Comparison of ENCODE assay signal across 8 cellular contexts in genomic region chr2:233928594-233929351, GRCh38. TPM values are rescaled to one million over a fixed set of nuclear protein-coding genes. Genes with fewer than 3 reads are reported as not detected.
DNase-seq lines count a peak whose midpoint lies in the region; ATAC-seq lines count a peak whose summit lies in the region.

No MANE protein-coding gene starts in this region.

- ATAC-seq in GM18873 (IDR thresholded peaks at IDR 0.05; ENCODE audit: low FRiP score, unreplicated experiment) (no peak), GM21423 (IDR thresholded peaks at IDR 0.05; ENCODE audit: unreplicated experiment) (no peak)

- no peak overlapping the region for H3K4me3 ChIP-seq in iPS-15b (ENCODE audit: low read depth, low read length)

- no peaks in the 10 kb centered on the region for H3K27me3 ChIP-seq in iPS-15b (ENCODE audit: control insufficient read depth, insufficient read depth, low read length)

- peaks cover 6% of the 10 kb centered on the region for H3K4me1 ChIP-seq in iPS-15b (ENCODE audit: control insufficient read depth, insufficient read depth, low read length)

- DNase-seq in COR-L47 (lab: John Stamatoyannopoulos, UW) (peak; percentile 8), H4 (ENCODE audit: low spot score) (peak; percentile 21), RPMI8226 (peak; percentile 17), AG08395 (ENCODE audit: low spot score) (no peak)
- DNase-seq in activated T-cell treated with anti-CD3 and anti-CD28 coated beads, Interleukin-2, amount 50 U/mL, for 1 hour, result no peak

- H3K36me3 ChIP-seq in iPS-15b (ENCODE audit: control insufficient read depth, insufficient read depth, low read length), result no peaks in the 10 kb centered on the region

- H3K9me3 ChIP-seq in iPS-15b (ENCODE audit: control insufficient read depth, insufficient read depth, low read length), result no peaks in the 10 kb centered on the region

- H3K9ac ChIP-seq in iPS-15b (ENCODE audit: low read depth, low read length), result peak overlapping the region; percentile 14

RNA-seq across cellular contexts. Expression of gene TRPM8, which starts 11.6 kb away (rescaled TPM):
- 1.3 and 7.6 TPM in 2 replicates for total RNA-seq in H4 (2014; rRNA removed; shearing (Covaris generic))

Comparison
In these comparisons a context has a peak if more than half of its experiments do, and no peak if none do; other contexts are left out.
1. DNase-seq: peak in COR-L47 (single experiment), H4 (single experiment) and RPMI8226 (single experiment); none in AG08395 (single experiment) and activated T-cell treated with anti-CD3 and anti-CD28 coated beads, Interleukin-2, amount 50 U/mL, for 1 hour (single experiment).